Comparison of ENCODE assay signal across 8 cellular contexts in the genomic region with DNA sequence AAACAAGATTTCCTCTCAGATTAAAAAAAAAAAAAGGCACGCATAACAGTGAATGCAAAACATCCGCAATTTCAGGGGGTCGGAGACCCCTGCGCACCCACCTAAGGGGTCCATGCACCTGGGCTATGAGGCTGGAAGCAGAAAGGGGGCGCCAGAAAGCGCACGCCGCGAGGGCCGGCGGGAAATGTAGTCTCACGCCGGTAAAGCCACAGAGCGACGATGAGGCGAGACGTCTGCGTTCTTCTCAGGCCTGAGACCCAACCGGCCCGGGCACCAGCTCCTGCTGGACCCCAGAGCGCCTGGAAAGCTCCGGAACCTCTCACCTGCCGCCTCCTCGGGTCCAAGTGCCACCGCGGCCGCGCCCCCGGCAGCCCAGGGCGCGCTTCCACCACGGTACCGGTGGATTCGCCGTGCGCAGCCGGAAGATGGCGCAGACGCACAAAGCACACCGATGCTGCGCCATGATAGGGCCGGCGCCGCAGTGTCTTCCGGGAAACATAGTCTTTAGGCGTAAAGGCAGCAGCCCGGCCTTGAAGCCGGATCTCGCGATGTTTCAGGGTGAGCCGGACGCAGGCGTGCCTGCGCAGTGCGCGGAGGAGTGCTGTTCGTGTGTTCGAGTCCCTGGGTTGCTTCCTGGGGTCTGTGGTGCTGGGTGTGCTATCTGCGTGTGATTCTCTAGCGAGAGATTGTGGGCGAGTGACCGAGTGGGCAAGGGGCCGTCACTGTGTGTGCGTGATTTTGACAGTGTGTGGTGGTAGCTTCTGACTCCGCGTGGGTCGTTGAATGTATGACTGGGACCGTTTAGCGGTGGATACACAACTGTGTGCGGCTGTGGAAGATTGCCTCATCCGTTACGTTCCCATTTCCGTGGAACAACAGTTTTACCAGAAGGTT. TPM values are rescaled to one million over a fixed set of nuclear protein-coding genes. Genes with fewer than 3 reads are reported as not detected.
DNase-seq lines count a peak whose midpoint lies in the region; ATAC-seq and TF ChIP-seq lines count a peak whose summit lies in the region.

A gene (minus strand): TSS at position 416 of the 894 bp plus-strand sequence. CDS start 1,782 bp downstream, outside the sequence.

- H3K4me3 Mint-ChIP-seq in CD8-positive, alpha-beta T cell: peak within 1 kb of the TSS; percentile 100
- H3K4me3 Mint-ChIP-seq in activated T-helper 2 cell treated with anti-CD3 and anti-CD28 coated beads, Interferon-gamma antibody, Interleukin-2, Interleukin-4, amounts not matched to agents 10 μg/mL and 5 μg/mL and 100 μg/mL, durations not matched to agents 14 hours and 24 hours and 36 hours (ENCODE audit: low read depth): peak within 1 kb of the TSS; percentile 85
- peak within 1 kb of the TSS; percentile 95 for H3K4me3 Mint-ChIP-seq in natural killer cell treated with Interleukin-12 subunit alpha and Interleukin-12 subunit beta and Interleukin-15 and Interleukin-18, amount 100 ng/mL, for 72 hours

- peak; percentile 97 for ATAC-seq in CD8-positive, alpha-beta T cell
- ATAC-seq in GM19455 (IDR thresholded peaks at IDR 0.05; ENCODE audit: unreplicated experiment): peak; percentile 78
- peak; percentile 98 to 99 for ATAC-seq in natural killer cell treated with Interleukin-12 subunit alpha and Interleukin-12 subunit beta and Interleukin-15 and Interleukin-18, amount 100 ng/mL, for 72 hours

- H3K27me3 ChIP-seq in CD8-positive, alpha-beta T cell (ENCODE audit: insufficient read depth, low read length): no peaks in the 10 kb centered on the region

- H3K9me3 ChIP-seq in CD8-positive, alpha-beta T cell (ENCODE audit: low read length): peaks cover 7% of the 10 kb centered on the region

- no peaks in the 10 kb centered on the region for H3K27me3 Mint-ChIP-seq in CD8-positive, alpha-beta T cell (ENCODE audit: low read depth)
- no peaks in the 10 kb centered on the region for H3K27me3 Mint-ChIP-seq in activated T-helper 2 cell treated with anti-CD3 and anti-CD28 coated beads, Interferon-gamma antibody, Interleukin-2, Interleukin-4, amounts not matched to agents 10 μg/mL and 5 μg/mL and 100 μg/mL, durations not matched to agents 14 hours and 24 hours and 36 hours (ENCODE audit: low read depth)
- no peaks in the 10 kb centered on the region for H3K27me3 Mint-ChIP-seq in natural killer cell treated with Interleukin-12 subunit alpha and Interleukin-12 subunit beta and Interleukin-15 and Interleukin-18, amount 100 ng/mL, for 72 hours

- peaks cover 70% of the 10 kb centered on the region for H3K36me3 Mint-ChIP-seq in CD8-positive, alpha-beta T cell
- H3K36me3 Mint-ChIP-seq in activated T-helper 2 cell treated with anti-CD3 and anti-CD28 coated beads, Interferon-gamma antibody, Interleukin-2, Interleukin-4, amounts not matched to agents 10 μg/mL and 5 μg/mL and 100 μg/mL, durations not matched to agents 14 hours and 24 hours and 36 hours (ENCODE audit: low read depth): peaks cover 47% of the 10 kb centered on the region
- H3K36me3 Mint-ChIP-seq in natural killer cell treated with Interleukin-12 subunit alpha and Interleukin-12 subunit beta and Interleukin-15 and Interleukin-18, amount 100 ng/mL, for 72 hours: peaks cover 46% of the 10 kb centered on the region

- peaks cover 52% of the 10 kb centered on the region for H3K9me3 Mint-ChIP-seq in CD8-positive, alpha-beta T cell
- peaks cover 76% of the 10 kb centered on the region for H3K9me3 Mint-ChIP-seq in activated T-helper 2 cell treated with anti-CD3 and anti-CD28 coated beads, Interferon-gamma antibody, Interleukin-2, Interleukin-4, amounts not matched to agents 10 μg/mL and 5 μg/mL and 100 μg/mL, durations not matched to agents 14 hours and 24 hours and 36 hours
- H3K9me3 Mint-ChIP-seq in natural killer cell treated with Interleukin-12 subunit alpha and Interleukin-12 subunit beta and Interleukin-15 and Interleukin-18, amount 100 ng/mL, for 72 hours: peaks cover 19% of the 10 kb centered on the region

- H3K27ac ChIP-seq in CD8-positive, alpha-beta T cell (ENCODE audit: low read depth, low read length): peak within 1 kb of the TSS; percentile 94

- H3K36me3 ChIP-seq in CD8-positive, alpha-beta T cell (ENCODE audit: insufficient read depth, low read length): peaks cover 9% of the 10 kb centered on the region

- peak within 1 kb of the TSS; percentile 87 for H3K4me3 ChIP-seq in CD8-positive, alpha-beta T cell (ENCODE audit: low read depth, low read length)
- peak within 1 kb of the TSS; percentile 84 for H3K4me3 ChIP-seq in fibroblast of the aortic adventitia (ENCODE audit: low read depth, low read length)

- intact Hi-C loops in CD8-positive, alpha-beta T cell (cut with DNase I, micrococcal nuclease): loop anchor here (1.0 to 10.0 kb wide), 14 partner anchors 11 to 1611 kb away; a partner anchor contains a TSS
- intact Hi-C loops in activated T-helper 2 cell treated with anti-CD3 and anti-CD28 coated beads, Interferon-gamma antibody, Interleukin-2, Interleukin-4, amounts not matched to agents 10 μg/mL and 5 μg/mL and 100 μg/mL, durations not matched to agents 14 hours and 24 hours and 36 hours (cut with micrococcal nuclease): loop anchor here (1.0 to 10.0 kb wide), 2 partner anchors 11 to 1761 kb away; a partner anchor contains a TSS

- DNase-seq in CD8-positive, alpha-beta T cell: peak; percentile 83 to 97 (median 89)
- peak; percentile 97 for DNase-seq in HPDE6-E6E7 (ENCODE audit: extremely low spot score)
- DNase-seq in OCI-M1 (lab: John Stamatoyannopoulos, UW): peak; percentile 99
- peak; percentile 85 for DNase-seq in activated T-helper 2 cell treated with anti-CD3 and anti-CD28 coated beads, Interferon-gamma antibody, Interleukin-2, Interleukin-4, amounts not matched to agents 10 μg/mL and 5 μg/mL and 100 μg/mL, durations not matched to agents 14 hours and 24 hours and 36 hours (ENCODE audit: low spot score)
- DNase-seq in fibroblast of the aortic adventitia (ENCODE audit: low read depth): peak; percentile 96
- peak; percentile 96 for DNase-seq in natural killer cell treated with Interleukin-12 subunit alpha and Interleukin-12 subunit beta and Interleukin-15 and Interleukin-18, amount 100 ng/mL, for 72 hours (ENCODE audit: low spot score)
- peak; percentile 89 for DNase-seq in stimulated activated naive CD4-positive, alpha-beta T cell treated with Interleukin-2 at 50 U/mL for 16 hours (lab: John Stamatoyannopoulos, UW)

- peaks cover 11% of the 10 kb centered on the region for H3K4me1 ChIP-seq in CD8-positive, alpha-beta T cell (ENCODE audit: insufficient read depth, low read length)

- POLR2A ChIA-PET in CD8-positive, alpha-beta T cell (lab: Charles Lee): interaction anchor here (1.1 to 2.5 kb wide), 4 partner anchors 9 to 1790 kb away, joined by 3 to 12 read pairs (median 4); a partner anchor contains a TSS

- CTCF ChIA-PET in CD8-positive, alpha-beta T cell (lab: Charles Lee): interaction anchor here (0.8 kb wide), 1 partner anchor 1080 kb away, joined by 3 read pairs; no protein-coding TSS in a partner anchor

- H3K4me1 Mint-ChIP-seq in CD8-positive, alpha-beta T cell (ENCODE audit: low read depth): peaks cover 22% of the 10 kb centered on the region
- peaks cover 3% of the 10 kb centered on the region for H3K4me1 Mint-ChIP-seq in activated T-helper 2 cell treated with anti-CD3 and anti-CD28 coated beads, Interferon-gamma antibody, Interleukin-2, Interleukin-4, amounts not matched to agents 10 μg/mL and 5 μg/mL and 100 μg/mL, durations not matched to agents 14 hours and 24 hours and 36 hours (ENCODE audit: low read depth)
- peaks cover 11 to 13% of the 10 kb centered on the region in 2 donors for H3K4me1 Mint-ChIP-seq in natural killer cell treated with Interleukin-12 subunit alpha and Interleukin-12 subunit beta and Interleukin-15 and Interleukin-18, amount 100 ng/mL, for 72 hours (ENCODE audit: low read depth in 2 of 2)

- peak; percentile 71 for TF ChIP-seq CTCF in CD8-positive, alpha-beta T cell (IDR thresholded peaks at IDR 0.05)
- TF ChIP-seq CTCF in fibroblast of the aortic adventitia (IDR thresholded peaks at IDR 0.05; ENCODE audit: insufficient read depth, low read length): peak; percentile 86

- H3K27ac Mint-ChIP-seq in CD8-positive, alpha-beta T cell: peak within 1 kb of the TSS; percentile 96
- peak within 1 kb of the TSS; percentile 85 for H3K27ac Mint-ChIP-seq in activated T-helper 2 cell treated with anti-CD3 and anti-CD28 coated beads, Interferon-gamma antibody, Interleukin-2, Interleukin-4, amounts not matched to agents 10 μg/mL and 5 μg/mL and 100 μg/mL, durations not matched to agents 14 hours and 24 hours and 36 hours
- peak within 1 kb of the TSS; percentile 87 to 99 for H3K27ac Mint-ChIP-seq in natural killer cell treated with Interleukin-12 subunit alpha and Interleukin-12 subunit beta and Interleukin-15 and Interleukin-18, amount 100 ng/mL, for 72 hours

RNA-seq across cellular contexts. Expression of the gene that starts here (rescaled TPM):
- total RNA-seq in CD8-positive, alpha-beta T cell: 1 to 10 TPM; 4.6 to 4.7 TPM
- 1.3 and 1.4 TPM in 2 replicates for total RNA-seq in activated T-helper 2 cell treated with anti-CD3 and anti-CD28 coated beads, Interferon-gamma antibody, Interleukin-2, Interleukin-4, amounts not matched to agents 10 μg/mL and 5 μg/mL and 100 μg/mL, durations not matched to agents 14 hours and 24 hours and 36 hours
- total RNA-seq in fibroblast of the aortic adventitia (ENCODE audit: low replicate concordance): 1.4 and 5.4 TPM in 2 replicates
- 1 to 10 TPM in 1 of 2 donors, under 1 TPM in 1; 0.95 to 3.4 TPM for total RNA-seq in natural killer cell treated with Interleukin-12 subunit alpha and Interleukin-12 subunit beta and Interleukin-15 and Interleukin-18, amount 100 ng/mL, for 72 hours

Comparison
In these comparisons a context has a peak if more than half of its experiments do, and no peak if none do; other contexts are left out.
1. Peak in every context shown above with its lines: DNase-seq, ATAC-seq, H3K4me3 ChIP-seq and H3K27ac ChIP-seq.